11 cellular contexts compared by ENCODE assay signal in genomic region chr11:14411818-14412217, GRCh38. TPM values are rescaled to one million over a fixed set of nuclear protein-coding genes. Genes with fewer than 3 reads are reported as not detected.
DNase-seq lines count a peak whose midpoint lies in the region; ATAC-seq and TF ChIP-seq lines count a peak whose summit lies in the region.
"Had no signal": no experiment of that assay in that cellular context is flagged by ENCODE, and none has a peak within 500 bp of the region (broad histone marks: within the 10 kb centered on the region; RNA-seq: fewer than 3 reads in every experiment).

No MANE protein-coding gene starts in this region.

- no peaks in the 10 kb centered on the region for H3K79me1 ChIP-seq in neuronal stem cell (ENCODE audit: low read depth, low read length)

- H4K8ac ChIP-seq in neuronal stem cell (ENCODE audit: low read depth, low read length): no peak overlapping the region

- H3K36me3 ChIP-seq in BE2C (no peaks in the 10 kb centered on the region), neuronal stem cell (replicated peaks in 1 of 2; ENCODE audit: control insufficient read depth in 2 of 2, insufficient read depth in 2 of 2, low read length in 2 of 2) (no peaks in the 10 kb centered on the region)

- no peak overlapping the region for H2AK5ac ChIP-seq in neuronal stem cell (ENCODE audit: low read depth, low read length)

- H4K91ac ChIP-seq in neuronal stem cell (ENCODE audit: low read depth, low read length, poor library complexity): no peak overlapping the region

- H2AFZ ChIP-seq in neuronal stem cell (ENCODE audit: low read length): peak overlapping the region; percentile 5
- H2AFZ ChIP-seq: parathyroid adenoma had no signal

- no peak overlapping the region for H3K9ac ChIP-seq in neuronal stem cell (ENCODE audit: low read depth, low read length, poor library complexity)
- H3K9ac ChIP-seq: parathyroid adenoma had no signal

- no peaks in the 10 kb centered on the region for H3K27me3 Mint-ChIP-seq in naive thymus-derived CD8-positive, alpha-beta T cell
- H3K27me3 Mint-ChIP-seq in activated T-cell treated with anti-CD3 and anti-CD28 coated beads, Interleukin-2, amount 50 U/mL, for 72 hours (ENCODE audit: low read depth): no peaks in the 10 kb centered on the region

- POLR2A ChIA-PET in naive thymus-derived CD8-positive, alpha-beta T cell (lab: Charles Lee): no interaction called here

- H3K14ac ChIP-seq in neuronal stem cell (ENCODE audit: low read length): no peak overlapping the region

- TF ChIP-seq CTCF in BE2C (IDR thresholded peaks at IDR 0.05; ENCODE audit: low read depth, low read length) (no peak), fibroblast of mammary gland (conservative IDR thresholded peaks at IDR 0.05; ENCODE audit: control insufficient read depth, insufficient read depth, low read depth, low read length) (no peak)

- no peak overlapping the region for H3K4ac ChIP-seq in neuronal stem cell (ENCODE audit: low read length)

- no peak overlapping the region for H3K4me3 Mint-ChIP-seq in naive thymus-derived CD8-positive, alpha-beta T cell
- no peak overlapping the region for H3K4me3 Mint-ChIP-seq in activated T-cell treated with anti-CD3 and anti-CD28 coated beads, Interleukin-2, amount 50 U/mL, for 72 hours

- H2BK120ac ChIP-seq in neuronal stem cell (ENCODE audit: low read depth, low read length): no peak overlapping the region

- H3K4me1 Mint-ChIP-seq in naive thymus-derived CD8-positive, alpha-beta T cell: peaks cover 18 to 49% (median 28%) of the 10 kb centered on the region in 4 donors
- H3K4me1 Mint-ChIP-seq in activated T-cell treated with anti-CD3 and anti-CD28 coated beads, Interleukin-2, amount 50 U/mL, for 72 hours (ENCODE audit: low read depth): peaks cover 51% of the 10 kb centered on the region

- no peak for ATAC-seq in naive thymus-derived CD8-positive, alpha-beta T cell
- no peak for ATAC-seq in activated T-cell treated with anti-CD3 and anti-CD28 coated beads, Interleukin-2, amount 50 U/mL, for 72 hours (replicated peaks in 1 of 2)

- H2BK5ac ChIP-seq in neuronal stem cell (ENCODE audit: low read length): no peak overlapping the region

- H3K27ac ChIP-seq in neuronal stem cell (replicated peaks; ENCODE audit: low read length): no peak overlapping the region
- H3K27ac ChIP-seq: parathyroid adenoma had no signal

- DNase-seq in BE2C (peak; percentile 29), RPMI7951 (ENCODE audit: low read depth) (peak; percentile 96), fibroblast of mammary gland (ENCODE audit: low read depth) (peak; percentile 97), neuronal stem cell (ENCODE audit: low spot score) (no peak), RKO (ENCODE audit: low spot score) (no peak), NCI-H2107 (lab: John Stamatoyannopoulos, UW) (no peak)
- no peak for DNase-seq in naive thymus-derived CD8-positive, alpha-beta T cell
- no peak for DNase-seq in activated T-cell treated with anti-CD3 and anti-CD28 coated beads, Interleukin-2, amount 50 U/mL, for 72 hours
- DNase-seq: activated T-cell treated with anti-CD3 and anti-CD28 coated beads for 4 hours, dermis blood vessel endothelial cell had no signal

- H3K27me3 ChIP-seq in BE2C (no peaks in the 10 kb centered on the region), neuronal stem cell (ENCODE audit: control insufficient read depth in 3 of 3, insufficient read depth in 3 of 3, low read depth in 1 of 3, low read length in 3 of 3) (peaks cover 0 to 7% (median 0%) of the 10 kb centered on the region in 3 experiments)

- H3K27ac Mint-ChIP-seq in naive thymus-derived CD8-positive, alpha-beta T cell: no peak overlapping the region
- no peak overlapping the region for H3K27ac Mint-ChIP-seq in activated T-cell treated with anti-CD3 and anti-CD28 coated beads, Interleukin-2, amount 50 U/mL, for 72 hours

- H3K4me1 ChIP-seq in BE2C: no peaks in the 10 kb centered on the region; the same call in 1 of the 2 replicates
- H3K4me1 ChIP-seq in neuronal stem cell (ENCODE audit: control insufficient read depth in 2 of 2, insufficient read depth in 1 of 2, low read depth in 1 of 2, low read length in 2 of 2): peaks cover 1 to 10% of the 10 kb centered on the region in 2 donors
- H3K4me1 ChIP-seq: parathyroid adenoma had no signal

- H3K4me3 ChIP-seq in BE2C (ENCODE audit: low read depth, low read length) (no peak overlapping the region), fibroblast of mammary gland (ENCODE audit: control insufficient read depth, low read depth, low read length) (no peak overlapping the region), neuronal stem cell (ENCODE audit: low read length in 2 of 2) (no peak overlapping the region)

- H3K4me2 ChIP-seq in neuronal stem cell (ENCODE audit: insufficient read depth, low read length, poor library complexity, severe bottlenecking): no peak overlapping the region

- H3K23ac ChIP-seq in neuronal stem cell (ENCODE audit: low read depth, low read length, poor library complexity): no peak overlapping the region

- H2BK12ac ChIP-seq in neuronal stem cell (ENCODE audit: low read length): no peak overlapping the region

- H3K36me3 Mint-ChIP-seq in naive thymus-derived CD8-positive, alpha-beta T cell: no peaks in the 10 kb centered on the region
- no peaks in the 10 kb centered on the region for H3K36me3 Mint-ChIP-seq in activated T-cell treated with anti-CD3 and anti-CD28 coated beads, Interleukin-2, amount 50 U/mL, for 72 hours (ENCODE audit: insufficient read depth in 2 of 2)

- H2BK15ac ChIP-seq in neuronal stem cell (ENCODE audit: low read length): no peak overlapping the region

- H3K9me3 ChIP-seq in BE2C (no peaks in the 10 kb centered on the region), neuronal stem cell (replicated peaks in 1 of 2; ENCODE audit: control insufficient read depth in 2 of 2, insufficient read depth in 1 of 2, low read depth in 1 of 2, low read length in 2 of 2) (no peaks in the 10 kb centered on the region)

- H3K9me3 Mint-ChIP-seq in naive thymus-derived CD8-positive, alpha-beta T cell: no peaks in the 10 kb centered on the region
- H3K9me3 Mint-ChIP-seq in activated T-cell treated with anti-CD3 and anti-CD28 coated beads, Interleukin-2, amount 50 U/mL, for 72 hours: no peaks in the 10 kb centered on the region

- H3K18ac ChIP-seq in neuronal stem cell (ENCODE audit: low read length): no peak overlapping the region

RNA-seq across cellular contexts. Expression of gene RRAS2, which starts 52.8 kb away (rescaled TPM):
- 5.4 TPM for polyA plus RNA-seq in BE2C (2012; ENCODE audit: insufficient read depth, insufficient read length, low read depth)
- total RNA-seq in RPMI7951 (2014; rRNA removed; shearing (Covaris generic)): 34.9 and 41.1 TPM in 2 replicates
- 53.5 TPM for polyA plus RNA-seq in neuronal stem cell (2013, experiment 1 of 2)
- 52.9 TPM for polyA plus RNA-seq in neuronal stem cell (2013, experiment 2 of 2)
- total RNA-seq in naive thymus-derived CD8-positive, alpha-beta T cell: 10 to 100 TPM; 16.0 to 16.2 TPM
- polyA plus RNA-seq in naive thymus-derived CD8-positive, alpha-beta T cell: 10 to 100 TPM in 2 of 3 donors, 1 to 10 TPM in 1; 6.1 to 19.0 (median 10.0) TPM
- total RNA-seq in activated T-cell treated with anti-CD3 and anti-CD28 coated beads, Interleukin-2, amount 50 U/mL, for 72 hours: 10 to 100 TPM; 59.2 to 64.2 TPM

Comparison
In these comparisons a context has a peak if more than half of its experiments do, and no peak if none do; other contexts are left out.
1. DNase-seq: peak in BE2C (single experiment), RPMI7951 (single experiment) and fibroblast of mammary gland (single experiment); none in neuronal stem cell (single experiment), naive thymus-derived CD8-positive, alpha-beta T cell (0 of 10), RKO (single experiment), activated T-cell treated with anti-CD3 and anti-CD28 coated beads, Interleukin-2, amount 50 U/mL, for 72 hours (0 of 2) and NCI-H2107 (single experiment).